ENCODE assay signal across 4 cellular contexts in the genomic region with DNA sequence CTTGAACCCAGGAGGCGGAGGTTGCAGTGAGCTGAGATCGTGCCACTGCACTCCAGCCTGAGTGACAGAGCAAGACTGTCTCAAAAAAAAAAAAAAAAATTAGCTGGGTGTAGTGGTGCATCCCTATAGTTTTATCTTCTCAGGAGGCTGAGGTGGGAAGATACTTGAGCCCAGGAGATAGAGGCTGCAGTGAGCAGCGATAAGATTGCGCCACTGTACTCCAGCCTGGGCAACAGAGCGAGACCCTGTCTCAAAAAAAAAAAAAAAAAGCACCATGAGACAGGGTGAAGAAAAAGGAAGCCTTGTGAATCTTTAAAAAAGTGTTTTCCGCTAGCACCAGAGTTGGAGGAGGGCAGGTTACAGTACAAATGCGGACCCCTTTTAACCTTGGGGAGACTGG. TPM values are rescaled to one million over a fixed set of nuclear protein-coding genes. Genes with fewer than 3 reads are reported as not detected.
"Had no signal": no experiment of that assay in that cellular context is flagged by ENCODE, and none has a peak within 500 bp of the region (broad histone marks: within the 10 kb centered on the region; RNA-seq: fewer than 3 reads in every experiment).

No MANE protein-coding gene starts in this region.

RNA-seq across cellular contexts. Expression of gene TDRD12, which starts 3.4 kb away (rescaled TPM):
- total RNA-seq: epithelial cell of proximal tubule had no signal
- polyA plus RNA-seq: fibroblast of lung had no signal

RNA-seq across cellular contexts. Expression of gene RGS9BP, which starts 40.6 kb away (rescaled TPM):
- total RNA-seq: endodermal cell had no signal
- polyA plus RNA-seq: endothelial cell of umbilical vein had no signal
